In the genomic region with DNA sequence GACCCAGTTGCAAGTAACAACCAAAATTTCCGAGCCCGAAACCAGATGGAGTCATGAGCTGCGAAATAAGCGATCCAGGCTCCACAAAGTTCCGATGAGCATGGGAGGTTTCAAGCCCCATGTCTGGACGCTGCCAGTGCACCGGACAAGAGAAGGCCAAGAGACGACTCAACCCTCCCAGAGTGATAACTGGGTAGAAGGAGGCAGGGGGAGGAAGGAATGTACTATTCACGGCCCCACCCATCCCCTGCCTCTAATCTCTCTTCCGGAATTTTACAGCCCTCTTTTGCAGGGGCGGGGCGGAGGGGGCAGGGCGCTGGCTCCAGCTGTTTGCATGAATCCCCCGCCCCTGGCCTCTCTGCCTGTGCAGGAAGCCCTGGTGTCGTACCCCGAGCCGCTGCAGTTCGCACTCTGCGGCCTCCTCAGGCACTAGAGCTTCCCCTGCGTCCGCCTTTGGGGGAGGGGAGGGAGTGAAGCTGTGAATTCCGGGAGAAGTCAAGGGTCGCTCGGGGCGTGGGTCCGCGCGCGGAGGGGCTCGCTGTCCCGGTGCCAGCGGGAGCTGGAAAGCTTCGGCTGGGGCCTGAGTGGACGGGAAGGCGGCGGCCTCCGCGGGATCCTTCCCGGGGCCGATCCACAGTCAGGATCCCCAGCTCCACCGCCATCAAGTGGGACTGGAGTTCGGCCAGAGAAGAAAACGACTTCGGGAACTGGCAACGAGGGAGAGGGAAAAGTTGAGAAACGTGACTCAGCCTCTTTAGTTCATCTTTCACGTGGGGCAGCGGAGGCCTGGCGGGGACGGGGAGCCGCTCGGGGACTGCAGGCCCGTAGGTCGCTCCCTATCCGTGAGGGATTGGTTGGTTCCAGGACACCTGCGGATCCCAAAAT, we compare ENCODE assay signal across 8 cellular contexts. TPM values are rescaled to one million over a fixed set of nuclear protein-coding genes. Genes with fewer than 3 reads are reported as not detected.
DNase-seq lines count a peak whose midpoint lies in the region; ATAC-seq, FAIRE-seq and TF ChIP-seq lines count a peak whose summit lies in the region.

No MANE protein-coding gene starts in this region.

- no peaks in the 10 kb centered on the region for H3K79me2 ChIP-seq in keratinocyte (ENCODE audit: control insufficient read depth, insufficient read depth, low read length)

- peaks cover 27% of the 10 kb centered on the region for H3K4me1 ChIP-seq in keratinocyte (ENCODE audit: control insufficient read depth, extremely low read depth, insufficient read depth, low read length)

- dilution Hi-C loops in keratinocyte (cut with MboI; ENCODE audit: extremely low pct_ligation_motif_present, low sequenced_read_pairs) = no loop called here

- H4K20me1 ChIP-seq in keratinocyte (ENCODE audit: control insufficient read depth, extremely low read depth, insufficient read depth, low read length) = no peaks in the 10 kb centered on the region

- H3K36me3 ChIP-seq in keratinocyte (ENCODE audit: control insufficient read depth in 2 of 2, extremely low read depth in 1 of 2, insufficient read depth in 2 of 2, low read length in 2 of 2) = no peaks in the 10 kb centered on the region

- peak; percentile 60 for ATAC-seq in GM19395 (IDR thresholded peaks at IDR 0.05; ENCODE audit: unreplicated experiment)

- H3K27me3 ChIP-seq in HL-60 (ENCODE audit: insufficient read depth, poor library complexity, severe bottlenecking) = no peaks in the 10 kb centered on the region
- no peaks in the 10 kb centered on the region for H3K27me3 ChIP-seq in keratinocyte (ENCODE audit: control insufficient read depth, extremely low read depth, insufficient read depth, low read length)

- DNase-seq in AML-193 (lab: John Stamatoyannopoulos, UW) = peak; percentile 57 to 58
- peak; percentile 77 to 95 for DNase-seq in HL-60 (ENCODE audit: low read depth in 1 of 2, low spot score in 1 of 2)
- peak; percentile 97 for DNase-seq in UCSD-AML1 (lab: John Stamatoyannopoulos, UW; ENCODE audit: unreplicated experiment)
- DNase-seq in cardiac fibroblast (ENCODE audit: low read depth in 2 of 2) = peak; percentile 89 to 98
- no peak for DNase-seq in keratinocyte (ENCODE audit: low read depth, low spot score)
- peak; percentile 86 for DNase-seq in stimulated activated CD4-positive, alpha-beta T cell treated with anti-CD3 and anti-CD28 coated beads, Interleukin-15, amount 100 ng/mL, for 24 hours
- DNase-seq in NCI-H2081 treated with DMSO at 0.1 percent for 48 hours (lab: John Stamatoyannopoulos, UW) = no peak

- H3K4me2 ChIP-seq in keratinocyte (ENCODE audit: control insufficient read depth, extremely low read depth, insufficient read depth, low read depth, low read length) = peak overlapping the region; percentile 82

- no peaks in the 10 kb centered on the region for H3K9me3 ChIP-seq in keratinocyte (ENCODE audit: control insufficient read depth, low read depth, low read length)

- peak overlapping the region; percentile 77 for H3K9ac ChIP-seq in keratinocyte (ENCODE audit: control insufficient read depth, extremely low read depth, insufficient read depth, low read length)

- peak overlapping the region; percentile 14; the same call in 1 of the 2 replicates for H3K4me3 ChIP-seq in HL-60 (replicated peaks; ENCODE audit: insufficient read depth, low read length)
- peak overlapping the region; percentile 33 to 39 for H3K4me3 ChIP-seq in cardiac fibroblast (replicated peaks in 1 of 2; ENCODE audit: low read depth in 2 of 2, low read length in 2 of 2)
- H3K4me3 ChIP-seq in keratinocyte (ENCODE audit: control insufficient read depth in 2 of 3, extremely low read depth in 1 of 3, insufficient read depth in 2 of 3, low read depth in 1 of 3, low read length in 3 of 3) = peak overlapping the region in 2 of 3 experiments; percentile 35 to 38

- H2AFZ ChIP-seq in keratinocyte (ENCODE audit: control insufficient read depth, low read length) = peak overlapping the region; percentile 91

- H3K27ac ChIP-seq in HL-60 (replicated peaks) = peak overlapping the region; percentile 97
- H3K27ac ChIP-seq in keratinocyte (ENCODE audit: control insufficient read depth, insufficient read depth, low read length) = peak overlapping the region; percentile 71

- H3K9me1 ChIP-seq in keratinocyte (ENCODE audit: control insufficient read depth, extremely low read depth, insufficient read depth, low read length) = no peaks in the 10 kb centered on the region

- FAIRE-seq in keratinocyte (lab: Jason Lieb, UNC) = no peak

- TF ChIP-seq CTCF in HL-60 (IDR thresholded peaks at IDR 0.05; ENCODE audit: insufficient read depth, low read length) = no peak
- TF ChIP-seq CTCF in cardiac fibroblast (IDR thresholded peaks at IDR 0.05; ENCODE audit: low read depth, low read length) = no peak
- no peak for TF ChIP-seq CTCF in keratinocyte (optimal IDR thresholded peaks at IDR 0.05 in 1 of 3, IDR thresholded peaks at IDR 0.05 in 1 of 3, conservative IDR thresholded peaks at IDR 0.05 in 1 of 3; ENCODE audit: extremely low read depth in 1 of 3, insufficient read depth in 2 of 3, low read length in 3 of 3)

RNA-seq across cellular contexts. Expression of gene PTP4A2, which starts 6.3 kb away (rescaled TPM):
- polyA plus RNA-seq in keratinocyte = 130 to 368 TPM (median 228 TPM) in 3 replicates
- 45.8 TPM for polyA plus RNA-seq in keratinocyte (2011; ENCODE audit: low read depth)
- 133 and 268 TPM in 2 replicates for polyA plus RNA-seq in keratinocyte (2011; cell fraction: cytosol; rRNA removed)
- 43.9 and 72.5 TPM in 2 replicates for polyA plus RNA-seq in keratinocyte (2011; cell fraction: nucleus; rRNA removed)
- polyA plus RNA-seq in keratinocyte (2012; ENCODE audit: low replicate concordance) = 119 and 195 TPM in 2 replicates
- polyA minus RNA-seq in keratinocyte = 115 to 228 TPM (median 199 TPM) in 3 replicates
- polyA minus RNA-seq in keratinocyte (2011; cell fraction: cytosol; rRNA and poly(A)+ RNA removed) = 174 TPM
- polyA minus RNA-seq in keratinocyte (2011; cell fraction: nucleus; rRNA and poly(A)+ RNA removed) = 37.6 and 72.0 TPM in 2 replicates

Comparison
In these comparisons a context has a peak if more than half of its experiments do, and no peak if none do; other contexts are left out.
1. DNase-seq: peak in AML-193 (2 of 2), HL-60 (2 of 2), UCSD-AML1 (single experiment), cardiac fibroblast (2 of 2) and stimulated activated CD4-positive, alpha-beta T cell treated with anti-CD3 and anti-CD28 coated beads, Interleukin-15, amount 100 ng/mL, for 24 hours (single experiment); none in keratinocyte (single experiment) and NCI-H2081 treated with DMSO at 0.1 percent for 48 hours (single experiment).
2. Peak in every context shown above with its lines, with median percentiles within 50 percentile points of each other: H3K4me3 ChIP-seq.